8 cellular contexts compared by ENCODE assay signal in the genomic region with DNA sequence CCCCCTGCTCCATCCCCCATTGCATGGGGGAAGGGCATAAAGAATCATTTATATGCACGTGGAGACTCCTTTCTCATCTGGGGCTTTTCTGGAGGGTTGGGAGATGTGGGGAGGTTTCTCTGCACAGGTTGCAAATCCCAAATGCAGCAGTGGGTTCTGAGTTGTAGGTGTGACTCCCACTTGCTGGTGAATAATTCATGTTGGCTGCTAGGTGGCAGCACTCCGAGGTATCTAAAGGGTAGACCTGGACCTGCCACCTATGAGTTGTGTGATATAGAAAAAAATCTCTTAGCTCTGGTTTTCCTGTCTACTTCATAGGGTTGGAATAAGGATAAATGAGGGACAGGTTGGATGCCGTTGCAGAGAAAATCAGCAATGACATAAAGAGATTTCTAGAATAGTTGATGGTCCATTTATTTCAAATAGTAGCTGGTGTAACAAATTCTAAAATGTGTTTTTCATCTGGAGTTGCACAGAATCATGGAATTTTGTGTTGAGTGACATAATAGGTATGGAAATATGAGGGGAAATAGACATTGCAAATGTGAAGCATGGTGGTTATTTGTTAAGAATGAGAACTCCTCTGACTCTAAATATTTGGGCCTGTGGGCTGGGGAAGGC. TPM values are rescaled to one million over a fixed set of nuclear protein-coding genes. Genes with fewer than 3 reads are reported as not detected.
DNase-seq lines count a peak whose midpoint lies in the region; ATAC-seq and TF ChIP-seq lines count a peak whose summit lies in the region.

No MANE protein-coding gene starts in this region.

- no peak overlapping the region for H3K9ac ChIP-seq in parathyroid adenoma

- no peaks in the 10 kb centered on the region for H3K9me3 Mint-ChIP-seq in activated T-cell treated with anti-CD3 and anti-CD28 coated beads, Interleukin-2, amount 50 U/mL, for 4 hours
- no peaks in the 10 kb centered on the region for H3K9me3 Mint-ChIP-seq in activated T-helper 1 cell treated with anti-CD3 and anti-CD28 coated beads, Interleukin-12 subunit alpha, Interleukin-12 subunit beta, Interleukin-2, Interleukin-4 antibody, amounts not matched to agents 30 ng/mL and 10 ng/mL and 1 ng/mL, durations not matched to agents 14 hours and 24 hours and 36 hours

- H3K4me1 Mint-ChIP-seq in activated T-cell treated with anti-CD3 and anti-CD28 coated beads, Interleukin-2, amount 50 U/mL, for 4 hours (ENCODE audit: low read depth): peaks cover 29% of the 10 kb centered on the region
- peaks cover 36% of the 10 kb centered on the region for H3K4me1 Mint-ChIP-seq in activated T-helper 1 cell treated with anti-CD3 and anti-CD28 coated beads, Interleukin-12 subunit alpha, Interleukin-12 subunit beta, Interleukin-2, Interleukin-4 antibody, amounts not matched to agents 30 ng/mL and 10 ng/mL and 1 ng/mL, durations not matched to agents 14 hours and 24 hours and 36 hours (ENCODE audit: low read depth)

- ATAC-seq in activated T-cell treated with anti-CD3 and anti-CD28 coated beads, Interleukin-2, amount 50 U/mL, for 4 hours: peak; percentile 17 to 18
- ATAC-seq in HG03565 (IDR thresholded peaks at IDR 0.05; ENCODE audit: unreplicated experiment): no peak

- no peak for DNase-seq in activated T-cell treated with anti-CD3 and anti-CD28 coated beads, Interleukin-2, amount 50 U/mL, for 4 hours
- DNase-seq in activated T-cell treated with anti-CD3 and anti-CD28 coated beads for 4 hours (no peak), NCI-H82 treated with DMSO at 0.1 percent for 48 hours (lab: John Stamatoyannopoulos, UW; ENCODE audit: unreplicated experiment) (peak; percentile 18), cardiac fibroblast (ENCODE audit: low read depth in 2 of 2) (peak in 1 of 2 donors; percentile 34), NCI-H1105 treated with DMSO at 0.1 percent for 48 hours (lab: John Stamatoyannopoulos, UW) (no peak)
- no peak for DNase-seq in activated T-helper 1 cell treated with anti-CD3 and anti-CD28 coated beads, Interleukin-12 subunit alpha, Interleukin-12 subunit beta, Interleukin-2, Interleukin-4 antibody, amounts not matched to agents 30 ng/mL and 10 ng/mL and 1 ng/mL, durations not matched to agents 14 hours and 24 hours and 36 hours (ENCODE audit: low spot score)

- no peaks in the 10 kb centered on the region for H3K36me3 ChIP-seq in parathyroid adenoma (ENCODE audit: control insufficient read depth, insufficient read depth, low read length)

- peak; percentile 48 for TF ChIP-seq CTCF in cardiac fibroblast (IDR thresholded peaks at IDR 0.05; ENCODE audit: low read depth, low read length)
- peak; percentile 29 for TF ChIP-seq CTCF in parathyroid adenoma (IDR thresholded peaks at IDR 0.05)

- no peak overlapping the region for H2AFZ ChIP-seq in parathyroid adenoma

- no peak overlapping the region for H3K27ac Mint-ChIP-seq in activated T-helper 1 cell treated with anti-CD3 and anti-CD28 coated beads, Interleukin-12 subunit alpha, Interleukin-12 subunit beta, Interleukin-2, Interleukin-4 antibody, amounts not matched to agents 30 ng/mL and 10 ng/mL and 1 ng/mL, durations not matched to agents 14 hours and 24 hours and 36 hours

- H3K4me3 ChIP-seq in cardiac fibroblast (replicated peaks in 1 of 2; ENCODE audit: low read depth in 2 of 2, low read length in 2 of 2) (no peak overlapping the region), parathyroid adenoma (ENCODE audit: low read depth, low read length) (no peak overlapping the region)

- H3K9me3 ChIP-seq in parathyroid adenoma (ENCODE audit: control insufficient read depth, low read length): no peaks in the 10 kb centered on the region

- H3K79me2 ChIP-seq in parathyroid adenoma: peaks cover 5% of the 10 kb centered on the region

- H3K36me3 Mint-ChIP-seq in activated T-cell treated with anti-CD3 and anti-CD28 coated beads, Interleukin-2, amount 50 U/mL, for 4 hours (ENCODE audit: insufficient read depth): peaks cover 19% of the 10 kb centered on the region
- peaks cover 28% of the 10 kb centered on the region for H3K36me3 Mint-ChIP-seq in activated T-helper 1 cell treated with anti-CD3 and anti-CD28 coated beads, Interleukin-12 subunit alpha, Interleukin-12 subunit beta, Interleukin-2, Interleukin-4 antibody, amounts not matched to agents 30 ng/mL and 10 ng/mL and 1 ng/mL, durations not matched to agents 14 hours and 24 hours and 36 hours (ENCODE audit: low read depth)

- H3K27ac ChIP-seq in parathyroid adenoma: no peak overlapping the region

- no peak overlapping the region for H3K4me3 Mint-ChIP-seq in activated T-cell treated with anti-CD3 and anti-CD28 coated beads, Interleukin-2, amount 50 U/mL, for 4 hours
- no peak overlapping the region for H3K4me3 Mint-ChIP-seq in activated T-helper 1 cell treated with anti-CD3 and anti-CD28 coated beads, Interleukin-12 subunit alpha, Interleukin-12 subunit beta, Interleukin-2, Interleukin-4 antibody, amounts not matched to agents 30 ng/mL and 10 ng/mL and 1 ng/mL, durations not matched to agents 14 hours and 24 hours and 36 hours

- H3K27me3 Mint-ChIP-seq in activated T-cell treated with anti-CD3 and anti-CD28 coated beads, Interleukin-2, amount 50 U/mL, for 4 hours (ENCODE audit: low read depth): peaks cover 12% of the 10 kb centered on the region
- peaks cover 2% of the 10 kb centered on the region for H3K27me3 Mint-ChIP-seq in activated T-helper 1 cell treated with anti-CD3 and anti-CD28 coated beads, Interleukin-12 subunit alpha, Interleukin-12 subunit beta, Interleukin-2, Interleukin-4 antibody, amounts not matched to agents 30 ng/mL and 10 ng/mL and 1 ng/mL, durations not matched to agents 14 hours and 24 hours and 36 hours (ENCODE audit: insufficient read depth)

- intact Hi-C loops in activated T-helper 1 cell treated with anti-CD3 and anti-CD28 coated beads, Interleukin-12 subunit alpha, Interleukin-12 subunit beta, Interleukin-2, Interleukin-4 antibody, amounts not matched to agents 30 ng/mL and 10 ng/mL and 1 ng/mL, durations not matched to agents 14 hours and 24 hours and 36 hours (cut with micrococcal nuclease): loop anchor here (10.0 kb wide), 1 partner anchor 1125 kb away; a partner anchor contains a TSS

- no peaks in the 10 kb centered on the region for H3K27me3 ChIP-seq in parathyroid adenoma (ENCODE audit: control insufficient read depth, insufficient read depth, low read length)

- H3K4me1 ChIP-seq in parathyroid adenoma: no peaks in the 10 kb centered on the region

- H3K4me2 ChIP-seq in parathyroid adenoma (ENCODE audit: low read length): no peak overlapping the region

RNA-seq across cellular contexts. Expression of a gene that starts 4.6 kb away (rescaled TPM):
- total RNA-seq in activated T-cell treated with anti-CD3 and anti-CD28 coated beads, Interleukin-2, amount 50 U/mL, for 4 hours: 10 to 100 TPM; 15.7 to 17.6 (median 17.3) TPM
- 21.2 and 21.8 TPM in 2 replicates for total RNA-seq in activated T-helper 1 cell treated with anti-CD3 and anti-CD28 coated beads, Interleukin-12 subunit alpha, Interleukin-12 subunit beta, Interleukin-2, Interleukin-4 antibody, amounts not matched to agents 30 ng/mL and 10 ng/mL and 1 ng/mL, durations not matched to agents 14 hours and 24 hours and 36 hours

RNA-seq across cellular contexts. Expression of a gene that starts 7.4 kb away (rescaled TPM):
- 100 to 1,000 TPM; 347 to 382 (median 378) TPM for total RNA-seq in activated T-cell treated with anti-CD3 and anti-CD28 coated beads, Interleukin-2, amount 50 U/mL, for 4 hours
- total RNA-seq in activated T-helper 1 cell treated with anti-CD3 and anti-CD28 coated beads, Interleukin-12 subunit alpha, Interleukin-12 subunit beta, Interleukin-2, Interleukin-4 antibody, amounts not matched to agents 30 ng/mL and 10 ng/mL and 1 ng/mL, durations not matched to agents 14 hours and 24 hours and 36 hours: 218 and 227 TPM in 2 replicates

RNA-seq across cellular contexts. Expression of a gene that starts 7.4 kb away (rescaled TPM):
- total RNA-seq in activated T-cell treated with anti-CD3 and anti-CD28 coated beads, Interleukin-2, amount 50 U/mL, for 4 hours: 10 to 100 TPM; 18.4 to 19.6 (median 19.5) TPM
- total RNA-seq in activated T-helper 1 cell treated with anti-CD3 and anti-CD28 coated beads, Interleukin-12 subunit alpha, Interleukin-12 subunit beta, Interleukin-2, Interleukin-4 antibody, amounts not matched to agents 30 ng/mL and 10 ng/mL and 1 ng/mL, durations not matched to agents 14 hours and 24 hours and 36 hours: 9.0 and 9.9 TPM in 2 replicates

RNA-seq across cellular contexts. Expression of a gene that starts 12.4 kb away (rescaled TPM):
- total RNA-seq in activated T-cell treated with anti-CD3 and anti-CD28 coated beads, Interleukin-2, amount 50 U/mL, for 4 hours: 100 to 1,000 TPM in 2 of 3 donors, 10 to 100 TPM in 1; 98.5 to 105 (median 104) TPM
- total RNA-seq in activated T-helper 1 cell treated with anti-CD3 and anti-CD28 coated beads, Interleukin-12 subunit alpha, Interleukin-12 subunit beta, Interleukin-2, Interleukin-4 antibody, amounts not matched to agents 30 ng/mL and 10 ng/mL and 1 ng/mL, durations not matched to agents 14 hours and 24 hours and 36 hours: 89.7 and 90.0 TPM in 2 replicates

RNA-seq across cellular contexts. Expression of a gene that starts 12.9 kb away (rescaled TPM):
- total RNA-seq in activated T-cell treated with anti-CD3 and anti-CD28 coated beads, Interleukin-2, amount 50 U/mL, for 4 hours: 1 to 10 TPM; 1.6 to 4.9 (median 2.0) TPM
- total RNA-seq in activated T-helper 1 cell treated with anti-CD3 and anti-CD28 coated beads, Interleukin-12 subunit alpha, Interleukin-12 subunit beta, Interleukin-2, Interleukin-4 antibody, amounts not matched to agents 30 ng/mL and 10 ng/mL and 1 ng/mL, durations not matched to agents 14 hours and 24 hours and 36 hours: 4.5 and 5.4 TPM in 2 replicates
